Comparison of ENCODE assay signal across 19 cellular contexts in genomic region chrX:133741303-133741702, GRCh38.
DNase-seq lines count a peak whose midpoint lies in the region; ATAC-seq and TF ChIP-seq lines count a peak whose summit lies in the region.
"Had no signal": no experiment of that assay in that cellular context is flagged by ENCODE, and none has a peak within 500 bp of the region (broad histone marks: within the 10 kb centered on the region; RNA-seq: fewer than 3 reads in every experiment).

No MANE protein-coding gene starts in this region.

- peaks cover 17% of the 10 kb centered on the region for H3K4me1 Mint-ChIP-seq in nephron
- peaks cover 17% of the 10 kb centered on the region for H3K4me1 Mint-ChIP-seq in activated naive CD8-positive, alpha-beta T cell treated with anti-CD3 and anti-CD28 coated beads, Interleukin-2, amount 50 U/mL, for 24 hours

- no peaks in the 10 kb centered on the region for H3K9me3 ChIP-seq in SK-N-SH
- H3K9me3 ChIP-seq in fibroblast of lung (ENCODE audit: control insufficient read depth, insufficient read depth, low read depth, low read length), result no peaks in the 10 kb centered on the region
- no peaks in the 10 kb centered on the region for H3K9me3 ChIP-seq in heart left ventricle
- H3K9me3 ChIP-seq: BLaER1 treated with 17β-estradiol and CSF1 and Interleukin-3, amounts not matched to agents 10 nM and 100 nM; HAP-1 had no signal

- H3K27ac Mint-ChIP-seq in nephron, result peak overlapping the region in 2 of 3 experiments; percentile 22
- no peak overlapping the region for H3K27ac Mint-ChIP-seq in activated naive CD8-positive, alpha-beta T cell treated with anti-CD3 and anti-CD28 coated beads, Interleukin-2, amount 50 U/mL, for 24 hours
- H3K27ac Mint-ChIP-seq: CD8-positive, alpha-beta T cell had no signal

- H3K36me3 ChIP-seq in SK-N-SH (replicated peaks in 1 of 2; ENCODE audit: control insufficient read depth in 1 of 2, insufficient read depth in 2 of 2, low read length in 1 of 2) (no peaks in the 10 kb centered on the region), fibroblast of lung (ENCODE audit: control insufficient read depth, insufficient read depth, low read length) (no peaks in the 10 kb centered on the region), heart left ventricle (no peaks in the 10 kb centered on the region)
- H3K36me3 ChIP-seq: BLaER1 treated with 17β-estradiol and CSF1 and Interleukin-3, amounts not matched to agents 10 nM and 100 nM; HAP-1 had no signal

- peaks cover 0 to 5% of the 10 kb centered on the region in 2 experiments; a peak in 3 of 4 replicates for H3K4me1 ChIP-seq in SK-N-SH (ENCODE audit: control insufficient read depth in 1 of 2, insufficient read depth in 2 of 2, low read depth in 1 of 2, low read length in 1 of 2)
- H3K4me1 ChIP-seq in fibroblast of lung (ENCODE audit: control insufficient read depth, extremely low read depth, insufficient read depth, low read length), result no peaks in the 10 kb centered on the region
- no peaks in the 10 kb centered on the region for H3K4me1 ChIP-seq in heart left ventricle

- H3K9ac ChIP-seq in SK-N-SH (no peak overlapping the region), fibroblast of lung (ENCODE audit: insufficient read depth, low read length) (no peak overlapping the region)
- H3K9ac ChIP-seq: BLaER1 treated with 17β-estradiol and CSF1 and Interleukin-3, amounts not matched to agents 10 nM and 100 nM had no signal

- POLR2A ChIA-PET in SK-N-SH (lab: Yijun Ruan, JAX), result no interaction called here

- H3F3A ChIP-seq in SK-N-SH (replicated peaks; ENCODE audit: insufficient read depth), result no peaks in the 10 kb centered on the region

- CTCF ChIA-PET in SK-N-SH (lab: Yijun Ruan, JAX), result no interaction called here

- TF ChIP-seq EP300 in SK-N-SH (IDR thresholded peaks at IDR 0.05; ENCODE audit: borderline replicate concordance in 1 of 2, low read depth in 1 of 2, low read length in 1 of 2), result no peak

- TF ChIP-seq RAD21 in SK-N-SH (IDR thresholded peaks at IDR 0.05; ENCODE audit: low read length), result no peak

- H3K79me2 ChIP-seq in SK-N-SH (ENCODE audit: insufficient read depth) (no peaks in the 10 kb centered on the region), fibroblast of lung (ENCODE audit: control insufficient read depth, insufficient read depth, low read length) (no peaks in the 10 kb centered on the region)

- no peaks in the 10 kb centered on the region for H4K20me1 ChIP-seq in SK-N-SH (ENCODE audit: insufficient read depth)
- no peaks in the 10 kb centered on the region for H4K20me1 ChIP-seq in fibroblast of lung (ENCODE audit: control insufficient read depth, extremely low read depth, insufficient read depth, low read length)
- H4K20me1 ChIP-seq: BLaER1 treated with 17β-estradiol and CSF1 and Interleukin-3, amounts not matched to agents 10 nM and 100 nM had no signal

- H3K27ac ChIP-seq in SK-N-SH (ENCODE audit: low read depth in 2 of 2, low read length in 1 of 2), result no peak overlapping the region; a peak in 1 of 4 replicates
- no peak overlapping the region for H3K27ac ChIP-seq in fibroblast of lung (ENCODE audit: insufficient read depth, low read length)
- no peak overlapping the region for H3K27ac ChIP-seq in heart left ventricle
- H3K27ac ChIP-seq: BLaER1 treated with 17β-estradiol and CSF1 and Interleukin-3, amounts not matched to agents 10 nM and 100 nM had no signal

- intact Hi-C loops in heart left ventricle (cut with DNase I), result no loop called here

- no peaks in the 10 kb centered on the region for H3K27me3 ChIP-seq in SK-N-SH (ENCODE audit: insufficient read depth)
- H3K27me3 ChIP-seq in fibroblast of lung (ENCODE audit: control insufficient read depth, insufficient read depth, low read length), result no peaks in the 10 kb centered on the region
- H3K27me3 ChIP-seq in heart left ventricle, result peaks cover 0 to 23% (median 0%) of the 10 kb centered on the region in 9 donors

- 31% methylated on average over 2 of the region's 2 CpGs for WGBS in SK-N-SH (ENCODE audit: low lambda C conversion rate)
- 66 to 97% (median 87%) methylated on average over 2 of the region's 2 CpGs for WGBS in heart left ventricle, 4 donors

- DNase-seq in EL (peak; percentile 6), SK-N-SH (no peak), fibroblast of lung (ENCODE audit: low read depth in 2 of 2) (peak; percentile 43 to 55), heart left ventricle (no peak), putamen (ENCODE audit: low spot score) (no peak)
- DNase-seq in activated naive CD8-positive, alpha-beta T cell treated with anti-CD3 and anti-CD28 coated beads, Interleukin-2, amount 50 U/mL, for 24 hours, result no peak
- DNase-seq: Calu3; CD8-positive, alpha-beta T cell; DMS53; NCI-H1436; NCI-H1930; NCI-H226; PC-3; RPMI8226; SHP77 treated with DMSO at 0.1 percent for 48 hours had no signal

- no peaks in the 10 kb centered on the region for H3K27me3 Mint-ChIP-seq in nephron (ENCODE audit: low read depth)
- no peaks in the 10 kb centered on the region for H3K27me3 Mint-ChIP-seq in activated naive CD8-positive, alpha-beta T cell treated with anti-CD3 and anti-CD28 coated beads, Interleukin-2, amount 50 U/mL, for 24 hours

- no peak for TF ChIP-seq POLR2A in heart left ventricle (IDR thresholded peaks at IDR 0.05)

- peaks cover under 1% of the 10 kb centered on the region for H3K9me3 Mint-ChIP-seq in nephron
- no peaks in the 10 kb centered on the region for H3K9me3 Mint-ChIP-seq in activated naive CD8-positive, alpha-beta T cell treated with anti-CD3 and anti-CD28 coated beads, Interleukin-2, amount 50 U/mL, for 24 hours
- H3K9me3 Mint-ChIP-seq: CD8-positive, alpha-beta T cell had no signal

- peaks cover 10% of the 10 kb centered on the region for H3K36me3 Mint-ChIP-seq in nephron (ENCODE audit: low read depth)
- no peaks in the 10 kb centered on the region for H3K36me3 Mint-ChIP-seq in activated naive CD8-positive, alpha-beta T cell treated with anti-CD3 and anti-CD28 coated beads, Interleukin-2, amount 50 U/mL, for 24 hours (ENCODE audit: low read depth)
- H3K36me3 Mint-ChIP-seq: CD8-positive, alpha-beta T cell had no signal

- no peak overlapping the region for H3K4me3 Mint-ChIP-seq in nephron
- no peak overlapping the region for H3K4me3 Mint-ChIP-seq in activated naive CD8-positive, alpha-beta T cell treated with anti-CD3 and anti-CD28 coated beads, Interleukin-2, amount 50 U/mL, for 24 hours
- H3K4me3 Mint-ChIP-seq: CD8-positive, alpha-beta T cell had no signal

- no peaks in the 10 kb centered on the region for H3K9me2 ChIP-seq in SK-N-SH

- no peak overlapping the region for H3K4me2 ChIP-seq in SK-N-SH
- H3K4me2 ChIP-seq in fibroblast of lung (ENCODE audit: extremely low read depth, insufficient read depth, low read length), result no peak overlapping the region
- H3K4me2 ChIP-seq: BLaER1 treated with 17β-estradiol and CSF1 and Interleukin-3, amounts not matched to agents 10 nM and 100 nM had no signal

- peak overlapping the region; percentile 58; the same call in 1 of the 2 replicates for H2AFZ ChIP-seq in SK-N-SH (ENCODE audit: low read depth)
- H2AFZ ChIP-seq in fibroblast of lung (ENCODE audit: low read length), result no peak overlapping the region

- ATAC-seq in heart left ventricle, result no peak
- ATAC-seq in activated naive CD8-positive, alpha-beta T cell treated with anti-CD3 and anti-CD28 coated beads, Interleukin-2, amount 50 U/mL, for 24 hours, result no peak
- ATAC-seq: CD8-positive, alpha-beta T cell; K562; PC-3 had no signal

- no peak for TF ChIP-seq CTCF in SK-N-SH (IDR thresholded peaks at IDR 0.05)
- no peak for TF ChIP-seq CTCF in fibroblast of lung (conservative IDR thresholded peaks at IDR 0.05 in 1 of 2, IDR thresholded peaks at IDR 0.05 in 1 of 2; ENCODE audit: low read depth in 1 of 2, low read length in 2 of 2)
- TF ChIP-seq CTCF in nephron (IDR thresholded peaks at IDR 0.05; ENCODE audit: unreplicated experiment in 3 of 3), result no peak
- TF ChIP-seq CTCF in heart left ventricle (IDR thresholded peaks at IDR 0.05), result no peak

- H3K4me3 ChIP-seq in SK-N-SH (ENCODE audit: low read depth in 2 of 2, low read length in 1 of 2) (no peak overlapping the region), fibroblast of lung (replicated peaks in 1 of 4; ENCODE audit: control extremely low read depth in 1 of 4, insufficient read depth in 1 of 4, low read depth in 3 of 4, low read length in 4 of 4) (no peak overlapping the region), heart left ventricle (no peak overlapping the region)
- H3K4me3 ChIP-seq: BLaER1 treated with 17β-estradiol and CSF1 and Interleukin-3, amounts not matched to agents 10 nM and 100 nM; HAP-1; K562 had no signal

TF ChIP-seq in SK-N-SH, 30 proteins besides CTCF, POLR2A, EP300 and RAD21:
- TF ChIP-seq FOXJ3 (CRISPR knock-in tag; IDR thresholded peaks at IDR 0.05) (no peak), RXRA (IDR thresholded peaks at IDR 0.05; ENCODE audit: borderline replicate concordance, low read depth) (no peak), RCOR1 (IDR thresholded peaks at IDR 0.05; ENCODE audit: low read length) (no peak), RFX5 (IDR thresholded peaks at IDR 0.05; ENCODE audit: low read length) (no peak), CHD2 (IDR thresholded peaks at IDR 0.05; ENCODE audit: low read length, partially characterized antibody) (no peak), USF2 (IDR thresholded peaks at IDR 0.05; ENCODE audit: borderline replicate concordance, low read depth, low read length) (no peak), NFIC (IDR thresholded peaks at IDR 0.05; ENCODE audit: borderline replicate concordance) (no peak)

Comparison
In these comparisons a context has a peak if more than half of its experiments do, and no peak if none do; other contexts are left out.
1. DNase-seq: peak in EL (single experiment) and fibroblast of lung (2 of 2); none in SK-N-SH (single experiment), heart left ventricle (0 of 5), putamen (single experiment) and activated naive CD8-positive, alpha-beta T cell treated with anti-CD3 and anti-CD28 coated beads, Interleukin-2, amount 50 U/mL, for 24 hours (single experiment).